In genomic region chr7:93551063-93551895, GRCh38 we compare ENCODE assay signal across 8 cellular contexts. TPM values are rescaled to one million over a fixed set of nuclear protein-coding genes. Genes with fewer than 3 reads are reported as not detected.
DNase-seq lines count a peak whose midpoint lies in the region; ATAC-seq and TF ChIP-seq lines count a peak whose summit lies in the region.

No MANE protein-coding gene starts in this region.

- no peaks in the 10 kb centered on the region for H3K4me1 ChIP-seq in A673 (ENCODE audit: insufficient read depth, low read length, poor library complexity, severe bottlenecking)
- no peaks in the 10 kb centered on the region for H3K4me1 ChIP-seq in psoas muscle

- ATAC-seq in psoas muscle (no peak), HG03039 (IDR thresholded peaks at IDR 0.05; ENCODE audit: unreplicated experiment) (no peak), GM21515 (IDR thresholded peaks at IDR 0.05; ENCODE audit: unreplicated experiment) (no peak)

- peak; percentile 78 for TF ChIP-seq CTCF in A673 (conservative IDR thresholded peaks at IDR 0.05; ENCODE audit: low read depth, low read length)
- TF ChIP-seq CTCF in GM13976 (IDR thresholded peaks at IDR 0.05; ENCODE audit: borderline replicate concordance, control extremely low read depth, extremely low read depth, insufficient read depth, missing control alignments): peak; percentile 51
- peak in 48 of 56 donors; percentile 13 to 67 (median 38) for TF ChIP-seq CTCF in dorsolateral prefrontal cortex (IDR thresholded peaks at IDR 0.05 in 54 of 56, conservative IDR thresholded peaks at IDR 0.05 in 2 of 56; ENCODE audit: low read depth in 1 of 56, partially characterized antibody in 56 of 56)
- TF ChIP-seq CTCF in psoas muscle (IDR thresholded peaks at IDR 0.05): peak; percentile 19

- POLR2A ChIA-PET in A673 (lab: Charles Lee; ENCODE audit: low non-redundant PET): interaction anchor here (0.6 kb wide), 1 partner anchor 688 kb away, joined by 3 read pairs; no protein-coding TSS in a partner anchor

- no peaks in the 10 kb centered on the region for H3K36me3 ChIP-seq in A673 (ENCODE audit: insufficient read depth, low read length, poor library complexity, severe bottlenecking)
- no peaks in the 10 kb centered on the region for H3K36me3 ChIP-seq in psoas muscle (ENCODE audit: insufficient read depth in 1 of 2, low read depth in 1 of 2)

- no peak overlapping the region for H3K27ac ChIP-seq in A673 (ENCODE audit: low read depth, low read length, poor library complexity, severe bottlenecking)
- no peak overlapping the region for H3K27ac ChIP-seq in dorsolateral prefrontal cortex
- H3K27ac ChIP-seq in psoas muscle: no peak overlapping the region

- intact Hi-C loops in A673 (cut with micrococcal nuclease; ENCODE audit: unreplicated experiment) (loop anchor here (1.0 kb wide), 1 partner anchor 306 kb away; no protein-coding TSS in a partner anchor), dorsolateral prefrontal cortex (cut with DNase I) (no loop called here), psoas muscle (cut with DNase I) (no loop called here)

- in situ Hi-C loops in GM13976 (cut with MboI; ENCODE audit: low sequenced_read_pairs, unreplicated experiment): loop anchor here (10.0 kb wide), 1 partner anchor 306 kb away; no protein-coding TSS in a partner anchor

- H3K4me3 ChIP-seq in A673 (ENCODE audit: low read depth, low read length, poor library complexity, severe bottlenecking): no peak overlapping the region
- no peak overlapping the region for H3K4me3 ChIP-seq in dorsolateral prefrontal cortex
- no peak overlapping the region for H3K4me3 ChIP-seq in psoas muscle

- peak; percentile 63 for DNase-seq in A673 (ENCODE audit: low spot score)
- DNase-seq in GM13976 (ENCODE audit: low spot score): no peak
- DNase-seq in NCI-H460 (ENCODE audit: extremely low read depth, low read depth): peak; percentile 31
- DNase-seq in dorsolateral prefrontal cortex: no peak
- DNase-seq in psoas muscle: no peak
- no peak for DNase-seq in NCI-H510A treated with DMSO at 0.1 percent for 48 hours (lab: John Stamatoyannopoulos, UW)

- no peaks in the 10 kb centered on the region for H3K9me3 ChIP-seq in A673 (ENCODE audit: low read depth, low read length, poor library complexity, severe bottlenecking)
- H3K9me3 ChIP-seq in psoas muscle: no peaks in the 10 kb centered on the region

- CTCF ChIA-PET in A673 (lab: Charles Lee): interaction anchor here (0.5 to 1.2 kb wide), 4 partner anchors 90 to 108 kb away, joined by 3 to 4 read pairs (median 4); no protein-coding TSS in a partner anchor

- WGBS in psoas muscle, 3 donors: 13 to 16% (median 16%) methylated on average over 6 of the region's 6 CpGs

- no TSS peak for BruUV-seq in A673 (replicated peaks; lab: Mats Ljungman, UMichigan)

- no peaks in the 10 kb centered on the region for H3K27me3 ChIP-seq in A673 (replicated peaks; ENCODE audit: insufficient read depth, low read depth, low read length, poor library complexity)
- H3K27me3 ChIP-seq in dorsolateral prefrontal cortex: no peaks in the 10 kb centered on the region
- no peaks in the 10 kb centered on the region for H3K27me3 ChIP-seq in psoas muscle (ENCODE audit: insufficient read depth in 3 of 3, low read length in 2 of 3)

RNA-seq across cellular contexts. Expression of gene CALCR, which starts 23.2 kb away (rescaled TPM):
- not detected in 2 replicates for total RNA-seq in A673 (2021)
- 0.17 and 0.32 TPM in 2 replicates for total RNA-seq in NCI-H460 (2014; rRNA removed; shearing (Covaris generic))
- polyA plus RNA-seq in NCI-H460 (2014; cell fraction: nucleus; rRNA removed): 0.06 TPM in 1 of 2 replicates, not detected in the other
- total RNA-seq in dorsolateral prefrontal cortex: under 1 TPM in 33 of 120 experiments, not detected in 87; 0.10 to 0.63 (median 0.29) TPM
- total RNA-seq in psoas muscle: 1 to 10 TPM in 1 of 4 donors, under 1 TPM in 3; 0.63 to 1.0 (median 0.78) TPM
- under 1 TPM; 0.23 to 0.96 (median 0.34) TPM for polyA plus RNA-seq in psoas muscle

Comparison
In these comparisons a context has a peak if more than half of its experiments do, and no peak if none do; other contexts are left out.
1. DNase-seq: peak in A673 (single experiment) and NCI-H460 (single experiment); none in GM13976 (single experiment), dorsolateral prefrontal cortex (0 of 10), psoas muscle (0 of 2) and NCI-H510A treated with DMSO at 0.1 percent for 48 hours (single experiment).
2. CTCF ChIP-seq: peak in every context shown above with its lines; median percentile 78 in A673; 51 in GM13976; 38 in dorsolateral prefrontal cortex; 19 in psoas muscle.